ENCODE assay signal across 18 cellular contexts in the genomic region with DNA sequence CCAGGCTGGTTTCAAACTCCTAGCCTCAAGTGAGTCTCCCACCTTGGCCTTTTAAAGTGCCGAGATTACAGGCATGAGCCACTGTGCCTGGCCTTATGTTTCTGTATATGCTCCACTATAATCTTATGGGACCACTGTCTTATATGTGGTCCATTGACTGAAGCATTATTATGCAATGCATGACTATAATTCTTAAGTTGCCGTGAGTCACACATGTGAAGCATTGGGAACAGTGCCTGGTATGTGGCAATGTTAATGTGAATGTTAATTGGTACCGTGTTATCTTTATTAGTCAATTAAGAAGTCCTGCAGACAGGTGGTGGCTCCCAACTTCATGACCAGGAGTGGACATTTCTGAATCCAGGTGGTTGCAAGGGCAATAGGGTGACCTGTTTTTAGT. TPM values are rescaled to one million over a fixed set of nuclear protein-coding genes. Genes with fewer than 3 reads are reported as not detected.
DNase-seq lines count a peak whose midpoint lies in the region; ATAC-seq, FAIRE-seq and TF ChIP-seq lines count a peak whose summit lies in the region.
"Had no signal": no experiment of that assay in that cellular context is flagged by ENCODE, and none has a peak within 500 bp of the region (broad histone marks: within the 10 kb centered on the region; RNA-seq: fewer than 3 reads in every experiment).

No MANE protein-coding gene starts in this region.

- H3K27ac ChIP-seq in K562 (ENCODE audit: extremely low read depth, low read depth, low read length) (no peak overlapping the region), left lung (no peak overlapping the region), colonic mucosa (no peak overlapping the region)
- H3K27ac ChIP-seq: hepatocyte, left ventricle myocardium inferior, prostate gland, tibial artery had no signal

- no peak overlapping the region for H2AFZ ChIP-seq in K562 (ENCODE audit: low read depth, low read length)
- H2AFZ ChIP-seq: hepatocyte had no signal

- H3K36me3 ChIP-seq in MG63: no peaks in the 10 kb centered on the region
- no peaks in the 10 kb centered on the region for H3K36me3 ChIP-seq in K562 (ENCODE audit: control insufficient read depth, insufficient read depth, low read length)
- no peaks in the 10 kb centered on the region for H3K36me3 ChIP-seq in left lung
- H3K36me3 ChIP-seq in colonic mucosa: no peaks in the 10 kb centered on the region
- H3K36me3 ChIP-seq: left ventricle myocardium inferior, prostate gland had no signal

- no peaks in the 10 kb centered on the region for H3K9me3 ChIP-seq in MG63
- no peaks in the 10 kb centered on the region for H3K9me3 ChIP-seq in K562 (replicated peaks; ENCODE audit: control insufficient read depth, insufficient read depth, low read depth, low read length)
- no peaks in the 10 kb centered on the region for H3K9me3 ChIP-seq in left lung
- no peaks in the 10 kb centered on the region for H3K9me3 ChIP-seq in colonic mucosa
- H3K9me3 ChIP-seq: left ventricle myocardium inferior, prostate gland, tibial artery had no signal

- H3K9me1 ChIP-seq in K562 (ENCODE audit: control insufficient read depth, insufficient read depth, low read length): no peaks in the 10 kb centered on the region

- no peak for TF ChIP-seq POLR2A in K562 (conservative IDR thresholded peaks at IDR 0.05)

- ATAC-seq in K562: no peak
- peak; percentile 21 for ATAC-seq in left lung
- no peak for ATAC-seq in HG03108 (IDR thresholded peaks at IDR 0.05; ENCODE audit: unreplicated experiment)
- no peak for ATAC-seq in stimulated activated effector memory CD8-positive, alpha-beta T cell treated with anti-CD3 and anti-CD28 coated beads, Interleukin-12 subunit alpha, Interleukin-12 subunit beta, amount 100 ng/mL, for 72 hours
- ATAC-seq: activated CD8-positive, alpha-beta memory T cell treated with anti-CD3 and anti-CD28 coated beads, Interleukin-2, amount 10 ng/mL, durations not matched to agents 7 days and 5 days; SK-N-SH treated with all-trans-retinoic acid at 6 μM for 48 hours had no signal

- H3K4me3 ChIP-seq in MG63 (no peak overlapping the region), K562 (no peak overlapping the region), left lung (no peak overlapping the region), colonic mucosa (no peak overlapping the region)
- H3K4me3 ChIP-seq: hepatocyte, left ventricle myocardium inferior, prostate gland, tibial artery had no signal

- H3K27me3 ChIP-seq in MG63 (no peaks in the 10 kb centered on the region), K562 (ENCODE audit: control insufficient read depth in 2 of 2, insufficient read depth in 2 of 2, low read length in 2 of 2) (no peaks in the 10 kb centered on the region), left lung (no peaks in the 10 kb centered on the region), colonic mucosa (no peaks in the 10 kb centered on the region)
- H3K27me3 ChIP-seq: hepatocyte, tibial artery had no signal

- peaks cover 33% of the 10 kb centered on the region for H3K36me3 Mint-ChIP-seq in stimulated activated effector memory CD8-positive, alpha-beta T cell treated with anti-CD3 and anti-CD28 coated beads, Interleukin-12 subunit alpha, Interleukin-12 subunit beta, amount 100 ng/mL, for 72 hours
- H3K36me3 Mint-ChIP-seq: activated naive CD4-positive, alpha-beta T cell treated with anti-CD3 and anti-CD28 coated beads, Interleukin-2, amount 10 ng/mL, durations not matched to agents 7 days and 5 days had no signal

- no peak overlapping the region for H3K27ac Mint-ChIP-seq in stimulated activated effector memory CD8-positive, alpha-beta T cell treated with anti-CD3 and anti-CD28 coated beads, Interleukin-12 subunit alpha, Interleukin-12 subunit beta, amount 100 ng/mL, for 72 hours
- H3K27ac Mint-ChIP-seq: activated CD8-positive, alpha-beta memory T cell treated with anti-CD3 and anti-CD28 coated beads, Interleukin-2, amount 10 ng/mL, durations not matched to agents 7 days and 5 days; activated naive CD4-positive, alpha-beta T cell treated with anti-CD3 and anti-CD28 coated beads, Interleukin-2, amount 10 ng/mL, durations not matched to agents 7 days and 5 days; CD4-positive, CD25-positive, alpha-beta regulatory T cell had no signal

- intact Hi-C loops in K562 (cut with micrococcal nuclease) (no loop called here), left lung (cut with DNase I) (no loop called here), colonic mucosa (cut with DNase I) (no loop called here)

- no peaks in the 10 kb centered on the region for H4K20me1 ChIP-seq in K562 (replicated peaks; ENCODE audit: control insufficient read depth, insufficient read depth, low read length)

- TF ChIP-seq RAD21 in K562 (CRISPR knock-in tag; conservative IDR thresholded peaks at IDR 0.05 in 1 of 2, IDR thresholded peaks at IDR 0.05 in 1 of 2): no peak

- in situ Hi-C loops in K562 (cut with MboI): no loop called here

- TF ChIP-seq EP300 in K562 (IDR thresholded peaks at IDR 0.05; ENCODE audit: low read length): no peak

- WGBS in K562 (ENCODE audit: insufficient coverage, low coverage, missing lambda C conversion rate): 44% methylated on average over 3 of the region's 3 CpGs

- H3K4me3 Mint-ChIP-seq in stimulated activated effector memory CD8-positive, alpha-beta T cell treated with anti-CD3 and anti-CD28 coated beads, Interleukin-12 subunit alpha, Interleukin-12 subunit beta, amount 100 ng/mL, for 72 hours: no peak overlapping the region
- H3K4me3 Mint-ChIP-seq: activated CD8-positive, alpha-beta memory T cell treated with anti-CD3 and anti-CD28 coated beads, Interleukin-2, amount 10 ng/mL, durations not matched to agents 7 days and 5 days; activated naive CD4-positive, alpha-beta T cell treated with anti-CD3 and anti-CD28 coated beads, Interleukin-2, amount 10 ng/mL, durations not matched to agents 7 days and 5 days; CD4-positive, CD25-positive, alpha-beta regulatory T cell had no signal

- DNase-seq in EH (ENCODE audit: low read depth) (peak; percentile 89), MG63 (peak; percentile 50), K562 (ENCODE audit: extremely low read depth in 1 of 4, low spot score in 3 of 4) (no peak), left lung (no peak), colonic mucosa (no peak)
- DNase-seq in stimulated activated effector memory CD8-positive, alpha-beta T cell treated with anti-CD3 and anti-CD28 coated beads, Interleukin-12 subunit alpha, Interleukin-12 subunit beta, amount 100 ng/mL, for 72 hours (ENCODE audit: low spot score in 2 of 2): no peak
- DNase-seq in activated CD4-positive, alpha-beta T cell treated with anti-CD3 and anti-CD28 coated beads for 48 hours: no peak
- DNase-seq: activated CD8-positive, alpha-beta memory T cell treated with anti-CD3 and anti-CD28 coated beads, Interleukin-2, amount 10 ng/mL, durations not matched to agents 7 days and 5 days; activated naive CD4-positive, alpha-beta T cell treated with anti-CD3 and anti-CD28 coated beads, Interleukin-2, amount 10 ng/mL, durations not matched to agents 7 days and 5 days; CD4-positive, CD25-positive, alpha-beta regulatory T cell; central memory CD4-positive, alpha-beta T cell; left ventricle myocardium inferior; tibial artery had no signal

- no peak overlapping the region for H3K9ac ChIP-seq in K562 (ENCODE audit: insufficient read depth in 1 of 2, low read depth in 2 of 2, low read length in 2 of 2)
- no peak overlapping the region for H3K9ac ChIP-seq in colonic mucosa (ENCODE audit: low read depth in 2 of 2, low read length in 2 of 2)

- no peaks in the 10 kb centered on the region for H3K9me3 Mint-ChIP-seq in stimulated activated effector memory CD8-positive, alpha-beta T cell treated with anti-CD3 and anti-CD28 coated beads, Interleukin-12 subunit alpha, Interleukin-12 subunit beta, amount 100 ng/mL, for 72 hours
- H3K9me3 Mint-ChIP-seq: activated naive CD4-positive, alpha-beta T cell treated with anti-CD3 and anti-CD28 coated beads, Interleukin-2, amount 10 ng/mL, durations not matched to agents 7 days and 5 days; CD4-positive, CD25-positive, alpha-beta regulatory T cell had no signal

- H3K79me2 ChIP-seq in K562 (ENCODE audit: control insufficient read depth, insufficient read depth, low read length): no peaks in the 10 kb centered on the region
- H3K79me2 ChIP-seq: hepatocyte had no signal

- CTCF ChIA-PET in K562 (lab: Yijun Ruan, JAX; ENCODE audit: low intra/inter-chr PET ratio): no interaction called here

- peaks cover 19% of the 10 kb centered on the region for H3K4me1 Mint-ChIP-seq in stimulated activated effector memory CD8-positive, alpha-beta T cell treated with anti-CD3 and anti-CD28 coated beads, Interleukin-12 subunit alpha, Interleukin-12 subunit beta, amount 100 ng/mL, for 72 hours
- H3K4me1 Mint-ChIP-seq: activated naive CD4-positive, alpha-beta T cell treated with anti-CD3 and anti-CD28 coated beads, Interleukin-2, amount 10 ng/mL, durations not matched to agents 7 days and 5 days; CD4-positive, CD25-positive, alpha-beta regulatory T cell had no signal

- no peak for TF ChIP-seq CTCF in K562 (IDR thresholded peaks at IDR 0.05 in 2 of 3, conservative IDR thresholded peaks at IDR 0.05 in 1 of 3; ENCODE audit: insufficient read depth in 2 of 3, low read depth in 1 of 3, low read length in 3 of 3)
- TF ChIP-seq CTCF in left lung (IDR thresholded peaks at IDR 0.05): no peak
- no peak for TF ChIP-seq CTCF in colonic mucosa (IDR thresholded peaks at IDR 0.05)

- H3K4me1 ChIP-seq in K562 (replicated peaks in 1 of 2; ENCODE audit: control insufficient read depth in 2 of 2, insufficient read depth in 2 of 2, low read length in 2 of 2) (peaks cover 2 to 3% of the 10 kb centered on the region in 2 experiments; a peak in 2 of 5 replicates), left lung (peaks cover 0 to 9% of the 10 kb centered on the region in 2 donors), colonic mucosa (peaks cover 4% of the 10 kb centered on the region)
- H3K4me1 ChIP-seq: tibial artery had no signal

- FAIRE-seq in K562 (lab: Jason Lieb, UNC): no peak
- FAIRE-seq: G401.6 had no signal

- BruUV-seq in K562 (replicated peaks; lab: Mats Ljungman, UMichigan): no TSS peak

- POLR2A ChIA-PET in K562 (lab: Yijun Ruan, JAX): no interaction called here

- no peak overlapping the region for H3K4me2 ChIP-seq in K562 (ENCODE audit: insufficient read depth, low read length)
- H3K4me2 ChIP-seq: hepatocyte had no signal

RNA-seq across cellular contexts. Expression of a gene that starts 14.7 kb away (rescaled TPM):
- 25.2 and 39.8 TPM in 2 replicates for total RNA-seq in MG63 (2014; rRNA removed; shearing (Covaris generic); ENCODE audit: low replicate concordance)
- 293 and 377 TPM in 2 replicates for total RNA-seq in K562 (2011; cell fraction: chromatin; rRNA removed; ENCODE audit: low replicate concordance)
- total RNA-seq in K562 (2011; cell fraction: nucleolus; rRNA removed): 176 and 183 TPM in 2 replicates
- total RNA-seq in K562 (2011; cell fraction: nucleoplasm; rRNA removed): 261 and 321 TPM in 2 replicates
- total RNA-seq in K562 (2014; rRNA removed) (20.5 and 25.7 TPM in 2 replicates), K562 (2014; rRNA removed; fragmentation: Illumina TruSeq; extraction: Trizol) (32.3 and 36.0 TPM in 2 replicates), K562 (2015; rRNA removed; fragmentation: Illumina TruSeq; extraction: Trizol) (25.7 and 27.7 TPM in 2 replicates), K562 (2021) (63.5 and 65.3 TPM in 2 replicates), left lung (10 to 100 TPM; 51.1 to 69.2 TPM), colonic mucosa (10 to 100 TPM; 38.8 to 40.4 TPM)
- polyA plus RNA-seq in K562 (2011; rRNA removed) (48.7 and 56.4 TPM in 2 replicates), K562 (2014; fragmentation: Illumina TruSeq; extraction: Trizol) (45.1 and 48.7 TPM in 2 replicates), K562 (2014; fragmentation: Nextera tagmentation; extraction: Ambion mirVana) (1 to 10 TPM; 6.5 to 8.4 TPM), K562 (2014; rRNA removed) (38.6 and 44.3 TPM in 2 replicates)
- 23.8 and 39.3 TPM in 2 replicates for polyA plus RNA-seq in K562 (2011; cell fraction: cytosol; rRNA removed)
- polyA plus RNA-seq in K562 (2011; cell fraction: nucleus; rRNA removed): 222 and 235 TPM in 2 replicates
- polyA plus RNA-seq in K562 (2012): 39.0 and 51.7 TPM in 2 replicates
- polyA minus RNA-seq in K562 (2011; rRNA and poly(A)+ RNA removed): 65.7 and 67.5 TPM in 2 replicates
- polyA minus RNA-seq in K562 (2011; cell fraction: cytosol; rRNA and poly(A)+ RNA removed): 23.8 and 28.4 TPM in 2 replicates
- polyA minus RNA-seq in K562 (2011; cell fraction: nucleus; rRNA and poly(A)+ RNA removed): 55.1 and 86.6 TPM in 2 replicates

Comparison
In these comparisons a context has a peak if more than half of its experiments do, and no peak if none do; other contexts are left out.
1. DNase-seq: peak in EH (single experiment) and MG63 (single experiment); none in K562 (0 of 4), left lung (0 of 2), colonic mucosa (single experiment), stimulated activated effector memory CD8-positive, alpha-beta T cell treated with anti-CD3 and anti-CD28 coated beads, Interleukin-12 subunit alpha, Interleukin-12 subunit beta, amount 100 ng/mL, for 72 hours (0 of 2) and activated CD4-positive, alpha-beta T cell treated with anti-CD3 and anti-CD28 coated beads for 48 hours (single experiment).